8 cellular contexts compared by ENCODE assay signal in genomic region chr11:72102946-72103753, GRCh38. TPM values are rescaled to one million over a fixed set of nuclear protein-coding genes. Genes with fewer than 3 reads are reported as not detected.
A peak's percentile ranks its signal among the peaks of the same experiment; 100 is the strongest.
DNase-seq lines count a peak whose midpoint lies in the region; ATAC-seq and TF ChIP-seq lines count a peak whose summit lies in the region.

Gene LAMTOR1 (minus strand): TSS chr11:72103297. CDS start chr11:72103224, 73 bp downstream.

- DNase-seq in GM13977 (ENCODE audit: low spot score) (peak; percentile 95), NCI-H187 treated with DMSO at 0.1 percent for 48 hours (lab: John Stamatoyannopoulos, UW) (peak; percentile 77), anterior cingulate cortex (lab: John Stamatoyannopoulos, UW) (peak; percentile 90 to 100 (median 98)), right atrium auricular region (ENCODE audit: low spot score) (peak; percentile 100), pulmonary artery endothelial cell (ENCODE audit: low read depth, low spot score) (peak; percentile 96), uterus (peak; percentile 99 to 100)

- no peaks in the 10 kb centered on the region for H3K27me3 ChIP-seq in right atrium auricular region
- H3K27me3 ChIP-seq in uterus = no peaks in the 10 kb centered on the region

- H3K36me3 ChIP-seq in right atrium auricular region = peaks cover 11% of the 10 kb centered on the region
- H3K36me3 ChIP-seq in uterus = no peaks in the 10 kb centered on the region

- peak within 1 kb of the TSS; percentile 92 to 94 for H3K27ac ChIP-seq in right atrium auricular region
- H3K27ac ChIP-seq in uterus = peak within 1 kb of the TSS; percentile 90 to 97

- H3K4me3 ChIP-seq in right atrium auricular region = peak within 1 kb of the TSS; percentile 79 to 85
- H3K4me3 ChIP-seq in uterus = peak within 1 kb of the TSS; percentile 71 to 77

- peak; percentile 82 for ATAC-seq in HG02938 (IDR thresholded peaks at IDR 0.05; ENCODE audit: unreplicated experiment)

- H3K9me3 ChIP-seq in right atrium auricular region (no peaks in the 10 kb centered on the region), uterus (no peaks in the 10 kb centered on the region)

- peaks cover 0 to 44% of the 10 kb centered on the region in 2 donors for H3K4me1 ChIP-seq in right atrium auricular region
- H3K4me1 ChIP-seq in uterus = peaks cover 0 to 11% of the 10 kb centered on the region in 2 donors

- TF ChIP-seq POLR2A in uterus (IDR thresholded peaks at IDR 0.05) = peak; percentile 46 to 76

- TF ChIP-seq CTCF in GM13977 (IDR thresholded peaks at IDR 0.05; ENCODE audit: extremely low read depth, insufficient read depth, missing control alignments) (peak; percentile 5), right atrium auricular region (IDR thresholded peaks at IDR 0.05) (peak in 1 of 2 donors; percentile 51), uterus (IDR thresholded peaks at IDR 0.05) (peak in 3 of 4 experiments; percentile 44 to 71 (median 44))

- in situ Hi-C loops in GM13977 (cut with MboI; ENCODE audit: low pct_unique_long_range_greater_than_20kb, low sequenced_read_pairs, unreplicated experiment) = no loop called here

- intact Hi-C loops in T-helper 2 cell treated with Interferon-gamma antibody and Interleukin-4, amounts not matched to agents 100 ng/mL and 5 ng/mL, for 36 hours (cut with micrococcal nuclease) = loop anchor here (1.0 to 10.0 kb wide), 7 partner anchors 9 to 1682 kb away; partner anchors contain the start of genes ANAPC15, CLPB, LRRC51 and MRPL48
- intact Hi-C loops in uterus (cut with DNase I; ENCODE audit: low total_unique reads) = no loop called here

RNA-seq across cellular contexts. Expression of gene LAMTOR1, which starts in this region (rescaled TPM):
- total RNA-seq in T-helper 2 cell treated with Interferon-gamma antibody and Interleukin-4, amounts not matched to agents 100 ng/mL and 5 ng/mL, for 36 hours = 81.2 and 84.5 TPM in 2 replicates
- total RNA-seq in right atrium auricular region (100 to 1,000 TPM; 103 to 117 TPM), pulmonary artery endothelial cell (110 and 113 TPM in 2 replicates), uterus (100 to 1,000 TPM in 1 of 4 donors, 10 to 100 TPM in 3; 46.0 to 115 (median 91.5) TPM)

Comparison
In these comparisons a context has a peak if more than half of its experiments do, and no peak if none do; other contexts are left out.
1. Peak in every context shown above with its lines: DNase-seq, ATAC-seq, H3K4me3 ChIP-seq and H3K27ac ChIP-seq.